22 cellular contexts compared by ENCODE assay signal in genomic region chr15:48318131-48318530, GRCh38.
"Had no signal": no experiment of that assay in that cellular context is flagged by ENCODE, and none has a peak within 500 bp of the region (broad histone marks: within the 10 kb centered on the region; RNA-seq: fewer than 3 reads in every experiment).

No MANE protein-coding gene starts in this region.

- H2AFZ ChIP-seq: hepatocyte had no signal

- H3K36me3 Mint-ChIP-seq: activated naive CD8-positive, alpha-beta T cell treated with anti-CD3 and anti-CD28 coated beads for 36 hours had no signal

- H3K27me3 Mint-ChIP-seq: activated B cell treated with CpG ODN at 0.5 μM for 24 hours; activated naive CD8-positive, alpha-beta T cell treated with anti-CD3 and anti-CD28 coated beads for 36 hours had no signal

- H3K27me3 ChIP-seq: brain microvascular endothelial cell, dorsolateral prefrontal cortex, gastroesophageal sphincter, hepatocyte, tibial nerve had no signal

- H3K9me3 ChIP-seq: gastroesophageal sphincter, tibial nerve had no signal

- H3K4me3 ChIP-seq: coronary artery, dorsolateral prefrontal cortex, gastroesophageal sphincter, hepatocyte, tibial nerve had no signal

- H3K36me3 ChIP-seq: brain microvascular endothelial cell, gastroesophageal sphincter, tibial nerve had no signal

- ATAC-seq: activated CD4-positive, alpha-beta T cell treated with anti-CD3 and anti-CD28 coated beads for 36 hours; gastroesophageal sphincter; naive thymus-derived CD4-positive, alpha-beta T cell; right cardiac atrium had no signal

- DNase-seq: activated B cell treated with CpG ODN at 0.5 μM for 24 hours; activated CD4-positive, alpha-beta T cell treated with anti-CD3 and anti-CD28 coated beads for 36 hours; activated CD4-positive, alpha-beta T cell treated with anti-CD3 and anti-CD28 coated beads, Interleukin-2, amount 50 U/mL, for 4 hours; activated CD8-positive, alpha-beta memory T cell treated with anti-CD3 and anti-CD28 coated beads for 24 hours; activated effector memory CD4-positive, alpha-beta T cell treated with anti-CD3 and anti-CD28 coated beads, Interleukin-2, amount 50 U/mL, for 16 hours; activated naive CD4-positive, alpha-beta T cell treated with anti-CD3 and anti-CD28 coated beads for 36 hours; activated naive CD8-positive, alpha-beta T cell treated with anti-CD3 and anti-CD28 coated beads for 36 hours; brain microvascular endothelial cell; dorsolateral prefrontal cortex; effector memory CD4-positive, alpha-beta T cell; erythroblast; midbrain; naive thymus-derived CD4-positive, alpha-beta T cell; right cardiac atrium; stimulated activated CD4-positive, alpha-beta T cell treated with anti-CD3 and anti-CD28 coated beads, Interleukin-15, amount 100 ng/mL, for 24 hours; stimulated activated CD4-positive, alpha-beta T cell treated with anti-CD3 and anti-CD28 coated beads, Interleukin-2, amount 100 ng/mL, for 24 hours; stimulated activated naive CD4-positive, alpha-beta T cell; T-helper 2 cell had no signal

- H3K4me2 ChIP-seq: hepatocyte had no signal

- H3K4me1 ChIP-seq: gastroesophageal sphincter, tibial nerve had no signal

- H3K4me3 Mint-ChIP-seq: activated B cell treated with CpG ODN at 0.5 μM for 24 hours; activated CD4-positive, alpha-beta T cell treated with anti-CD3 and anti-CD28 coated beads for 36 hours; activated naive CD4-positive, alpha-beta T cell treated with anti-CD3 and anti-CD28 coated beads for 36 hours; activated naive CD8-positive, alpha-beta T cell treated with anti-CD3 and anti-CD28 coated beads for 36 hours; naive thymus-derived CD4-positive, alpha-beta T cell had no signal

- H3K9me3 Mint-ChIP-seq: activated B cell treated with CpG ODN at 0.5 μM for 24 hours; activated naive CD4-positive, alpha-beta T cell treated with anti-CD3 and anti-CD28 coated beads for 36 hours; activated naive CD8-positive, alpha-beta T cell treated with anti-CD3 and anti-CD28 coated beads for 36 hours; naive thymus-derived CD4-positive, alpha-beta T cell had no signal

- H3K4me1 Mint-ChIP-seq: activated B cell treated with CpG ODN at 0.5 μM for 24 hours; activated CD4-positive, alpha-beta T cell treated with anti-CD3 and anti-CD28 coated beads for 36 hours; activated naive CD8-positive, alpha-beta T cell treated with anti-CD3 and anti-CD28 coated beads for 36 hours had no signal

- H3K27ac ChIP-seq: brain microvascular endothelial cell, coronary artery, dorsolateral prefrontal cortex, gastroesophageal sphincter, hepatocyte, tibial nerve had no signal

- H3K27ac Mint-ChIP-seq: activated B cell treated with CpG ODN at 0.5 μM for 24 hours; activated CD4-positive, alpha-beta T cell treated with anti-CD3 and anti-CD28 coated beads for 36 hours; activated naive CD4-positive, alpha-beta T cell treated with anti-CD3 and anti-CD28 coated beads for 36 hours; activated naive CD8-positive, alpha-beta T cell treated with anti-CD3 and anti-CD28 coated beads for 36 hours; naive thymus-derived CD4-positive, alpha-beta T cell had no signal

- H3K79me2 ChIP-seq: hepatocyte had no signal
